In the genomic region with DNA sequence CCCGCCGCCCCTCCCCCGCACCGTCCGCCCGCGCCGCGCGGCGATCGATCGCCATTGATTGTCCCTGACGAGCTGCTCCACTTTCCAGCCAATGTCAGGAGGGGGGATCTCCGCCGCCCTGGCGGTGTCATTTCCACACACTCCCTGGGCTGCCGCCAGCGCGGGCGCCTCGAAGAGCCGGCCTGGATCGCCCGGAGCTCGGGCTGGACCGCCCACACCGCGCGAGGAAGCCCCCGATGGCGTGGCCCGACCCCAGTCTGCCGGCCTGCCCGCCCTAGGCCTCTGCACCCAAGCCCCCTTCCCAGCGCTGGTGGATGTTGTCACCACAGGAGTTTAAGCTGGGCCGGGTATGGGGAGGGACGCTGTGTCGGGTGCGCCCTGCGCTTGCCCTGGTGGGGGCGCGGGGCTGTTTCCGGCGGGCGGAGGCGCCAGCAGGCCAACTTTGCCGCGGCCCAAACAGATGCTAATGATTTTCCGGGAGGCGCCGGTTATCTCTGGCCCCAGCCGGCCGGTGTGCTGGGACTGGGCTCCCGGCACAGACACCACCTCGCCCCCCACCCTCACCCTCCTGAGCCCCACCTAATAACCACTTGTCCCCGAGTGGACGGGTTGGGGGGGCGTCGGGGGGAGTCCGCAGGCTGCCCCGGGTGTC, we compare ENCODE assay signal across 9 cellular contexts. TPM values are rescaled to one million over a fixed set of nuclear protein-coding genes. Genes with fewer than 3 reads are reported as not detected.
A peak's percentile ranks its signal among the peaks of the same experiment; 100 is the strongest.
DNase-seq lines count a peak whose midpoint lies in the region; ATAC-seq lines count a peak whose summit lies in the region.
"Had no signal": no experiment of that assay in that cellular context is flagged by ENCODE, and none has a peak within 500 bp of the region (broad histone marks: within the 10 kb centered on the region; RNA-seq: fewer than 3 reads in every experiment).

No MANE protein-coding gene starts in this region.

- peaks cover 8 to 31% of the 10 kb centered on the region in 2 donors for H3K4me1 ChIP-seq in esophagus (ENCODE audit: control insufficient read depth in 2 of 2, insufficient read depth in 2 of 2, low read length in 1 of 2)

- H3K4me3 ChIP-seq in esophagus (ENCODE audit: low read depth in 1 of 2, low read length in 2 of 2): peak overlapping the region; percentile 46 to 52

- H3K36me3 ChIP-seq in esophagus (ENCODE audit: control insufficient read depth in 2 of 2, insufficient read depth in 2 of 2, low read length in 1 of 2): peaks cover 0 to 1% of the 10 kb centered on the region in 2 donors

- WGBS in esophagus, 2 donors: 2 to 3% methylated on average over 49 to 62 of the region's 62 CpGs

- DNase-seq in NCI-H1417 (lab: John Stamatoyannopoulos, UW) (peak; percentile 71 to 74 (median 72)), NCI-H1417 treated with DMSO at 0.1 percent for 48 hours (lab: John Stamatoyannopoulos, UW) (no peak), NCI-H345 treated with DMSO at 0.1 percent for 48 hours (lab: John Stamatoyannopoulos, UW; ENCODE audit: unreplicated experiment) (peak; percentile 69), activated T-cell treated with anti-CD3 and anti-CD28 coated beads for 48 hours (ENCODE audit: low read depth) (peak; percentile 33), middle frontal gyrus (ENCODE audit: extremely low spot score, low spot score) (peak; percentile 39)

- H3K27me3 ChIP-seq in esophagus (ENCODE audit: control insufficient read depth in 1 of 2, insufficient read depth in 2 of 2, low read length in 2 of 2): no peaks in the 10 kb centered on the region

- peak overlapping the region; percentile 87 to 95 for H3K27ac ChIP-seq in esophagus (ENCODE audit: low read depth in 2 of 2, low read length in 1 of 2)
- peak overlapping the region; percentile 77 for H3K27ac ChIP-seq in temporal lobe (ENCODE audit: low read depth, low read length)
- H3K27ac ChIP-seq: 22Rv1 had no signal

- ATAC-seq in HG02840 (IDR thresholded peaks at IDR 0.05; ENCODE audit: low FRiP score, unreplicated experiment): peak; percentile 29

- no peaks in the 10 kb centered on the region for H3K9me3 ChIP-seq in esophagus (ENCODE audit: control insufficient read depth in 2 of 2, insufficient read depth in 1 of 2, low read depth in 1 of 2, low read length in 1 of 2)

RNA-seq across cellular contexts. Expression of gene CXXC5, which starts 10.6 kb away (rescaled TPM):
- polyA plus RNA-seq in esophagus: 10 to 100 TPM; 21.9 to 27.8 TPM
- 33.4 TPM for total RNA-seq in temporal lobe
